In genomic region chr20:25191051-25191450, GRCh38 we compare ENCODE assay signal across 20 cellular contexts. TPM values are rescaled to one million over a fixed set of nuclear protein-coding genes. Genes with fewer than 3 reads are reported as not detected.
DNase-seq lines count a peak whose midpoint lies in the region; ATAC-seq and TF ChIP-seq lines count a peak whose summit lies in the region.
"Had no signal": no experiment of that assay in that cellular context is flagged by ENCODE, and none has a peak within 500 bp of the region (broad histone marks: within the 10 kb centered on the region; RNA-seq: fewer than 3 reads in every experiment).

No MANE protein-coding gene starts in this region.

- 25 to 53% (median 36%) methylated on average over 1 of the region's 1 CpG for WGBS in heart left ventricle, 4 donors
- no CpG with 5 or more reads among the region's 1 CpG for WGBS in mesendoderm (ENCODE audit: extremely low coverage, insufficient coverage, low lambda C conversion rate)

- H4K8ac ChIP-seq in mesendoderm (ENCODE audit: low read depth, low read length) = no peak overlapping the region

- DNase-seq in GM10248 (ENCODE audit: extremely low spot score) (peak; percentile 1), NCI-H226 (peak; percentile 53), heart left ventricle (peak in 4 of 5 donors; percentile 56 to 80 (median 71)), mesendoderm (peak; percentile 32), cerebellum (ENCODE audit: low spot score) (no peak), OCI-LY7 (ENCODE audit: low spot score) (no peak)
- DNase-seq: CD4-positive, alpha-beta T cell; COR-L47; DMS79; H7; NCI-H1417; NCI-H1694 treated with DMSO at 0.1 percent for 48 hours; NCI-H446 treated with DMSO at 0.1 percent for 48 hours; NCI-H526 treated with DMSO at 0.1 percent for 48 hours; PC-3; SIG-M5 had no signal

- H3K27me3 ChIP-seq in heart left ventricle (peaks cover 0 to 3% (median 0%) of the 10 kb centered on the region in 9 donors), mesendoderm (ENCODE audit: insufficient read depth, low read length, poor library complexity) (no peaks in the 10 kb centered on the region)

- no peak overlapping the region for H4K5ac ChIP-seq in mesendoderm (ENCODE audit: low read length)

- no peaks in the 10 kb centered on the region for H3K79me2 ChIP-seq in mesendoderm (ENCODE audit: control insufficient read depth, insufficient read depth, low read length)
- H3K79me2 ChIP-seq in OCI-LY7 (ENCODE audit: insufficient read depth, low read depth, low read length) = no peaks in the 10 kb centered on the region

- H3K4me2 ChIP-seq in mesendoderm (ENCODE audit: low read length) = no peak overlapping the region
- no peak overlapping the region for H3K4me2 ChIP-seq in OCI-LY7 (ENCODE audit: low read length)
- H3K4me2 ChIP-seq: KMS-11, SK-N-SH had no signal

- H3K79me1 ChIP-seq in mesendoderm (ENCODE audit: low read length) = no peaks in the 10 kb centered on the region

- H2BK120ac ChIP-seq in mesendoderm (ENCODE audit: low read depth, low read length) = no peak overlapping the region

- H3K56ac ChIP-seq in mesendoderm (ENCODE audit: low read length) = no peak overlapping the region

- no peak overlapping the region for H2AFZ ChIP-seq in OCI-LY7 (ENCODE audit: low read length)

- H3K27ac ChIP-seq in heart left ventricle (peak overlapping the region; percentile 30 to 94 (median 70)), mesendoderm (ENCODE audit: low read depth, low read length) (no peak overlapping the region), OCI-LY7 (ENCODE audit: low read depth, low read length, poor library complexity, severe bottlenecking) (no peak overlapping the region)
- H3K27ac ChIP-seq: KMS-11 had no signal

- no TSS peak for BruUV-seq in OCI-LY7 (replicated peaks; lab: Mats Ljungman, UMichigan)

- no peak overlapping the region for H3K18ac ChIP-seq in mesendoderm (ENCODE audit: low read length)

- H3K23ac ChIP-seq in mesendoderm (ENCODE audit: low read length) = no peak overlapping the region

- H3K9me3 ChIP-seq in heart left ventricle (peaks cover 0 to 5% (median 0%) of the 10 kb centered on the region in 12 donors), OCI-LY7 (ENCODE audit: low read length) (no peaks in the 10 kb centered on the region)
- H3K9me3 ChIP-seq: SK-N-SH had no signal

- no peak overlapping the region for H2AK5ac ChIP-seq in mesendoderm (ENCODE audit: low read length)

- no peak overlapping the region for H2BK15ac ChIP-seq in mesendoderm (replicated peaks; ENCODE audit: low read depth)

- POLR2A ChIA-PET in GM10248 (lab: Yijun Ruan, JAX) = no interaction called here
- POLR2A ChIA-PET in OCI-LY7 (lab: Charles Lee) = no interaction called here

- no peak for TF ChIP-seq POLR2A in heart left ventricle (IDR thresholded peaks at IDR 0.05)

- no peak overlapping the region for H3K9ac ChIP-seq in mesendoderm (ENCODE audit: low read length)
- H3K9ac ChIP-seq: KMS-11, SK-N-SH had no signal

- H3K36me3 ChIP-seq in heart left ventricle (no peaks in the 10 kb centered on the region), mesendoderm (ENCODE audit: control insufficient read depth, insufficient read depth, low read length) (no peaks in the 10 kb centered on the region), OCI-LY7 (ENCODE audit: insufficient read depth, low read length) (no peaks in the 10 kb centered on the region)

- intact Hi-C loops in heart left ventricle (cut with DNase I) (loop anchor here in 7 of 10 donors (2.0 to 10.0 kb wide), 4 partner anchors 56 to 204 kb away; partner anchors contain the start of genes ABHD12 (in 7 of the 7) and PYGB (in 1 of the 7)), OCI-LY7 (cut with micrococcal nuclease; ENCODE audit: unreplicated experiment) (no loop called here)

- ATAC-seq in heart left ventricle (peak; percentile 32 to 60 (median 49)), GM18498 (IDR thresholded peaks at IDR 0.05; ENCODE audit: unreplicated experiment) (no peak), esophagus mucosa (no peak)
- ATAC-seq: PC-3 had no signal

- TF ChIP-seq CTCF in GM10248 (IDR thresholded peaks at IDR 0.05; ENCODE audit: control extremely low read depth, extremely low read depth, low read depth, missing control alignments) (no peak), heart left ventricle (IDR thresholded peaks at IDR 0.05) (peak in 1 of 12 donors; percentile 24), OCI-LY7 (conservative IDR thresholded peaks at IDR 0.05; ENCODE audit: low read length) (no peak)

- H3K4ac ChIP-seq in mesendoderm (ENCODE audit: low read depth, low read length) = no peak overlapping the region

- CTCF ChIA-PET in GM10248 (lab: Yijun Ruan, JAX) (interaction anchor here (1.7 to 2.5 kb wide), 2 partner anchors 11 to 12 kb away, joined by 4 to 11 read pairs; no protein-coding TSS in a partner anchor), OCI-LY7 (lab: Charles Lee; ENCODE audit: unreplicated experiment) (no interaction called here)

- peaks cover 0 to 33% (median 10%) of the 10 kb centered on the region in 12 donors for H3K4me1 ChIP-seq in heart left ventricle
- H3K4me1 ChIP-seq in mesendoderm (ENCODE audit: control insufficient read depth, low read depth, low read length) = no peaks in the 10 kb centered on the region
- no peaks in the 10 kb centered on the region for H3K4me1 ChIP-seq in OCI-LY7 (ENCODE audit: insufficient read depth, low read length, poor library complexity, severe bottlenecking)

- no peaks in the 10 kb centered on the region for H3K9me2 ChIP-seq in OCI-LY7 (ENCODE audit: insufficient read depth, low read length)
- H3K9me2 ChIP-seq: SK-N-SH had no signal

- H4K20me1 ChIP-seq in OCI-LY7 (ENCODE audit: insufficient read depth, low read length) = no peaks in the 10 kb centered on the region

- H2BK5ac ChIP-seq in mesendoderm (ENCODE audit: low read length) = no peak overlapping the region

- H3K4me3 ChIP-seq in heart left ventricle = peak overlapping the region in 5 of 12 donors; percentile 8 to 30 (median 23)
- H3K4me3 ChIP-seq in mesendoderm (ENCODE audit: low read length) = no peak overlapping the region
- no peak overlapping the region for H3K4me3 ChIP-seq in OCI-LY7 (ENCODE audit: low read depth, low read length, poor library complexity, severe bottlenecking)

RNA-seq across cellular contexts. Expression of gene ENTPD6, which starts 4.5 kb away (rescaled TPM):
- total RNA-seq in heart left ventricle (100 to 1,000 TPM in 3 of 9 donors, 10 to 100 TPM in 6; 58.7 to 139 (median 86.7) TPM), cerebellum (38.0 TPM), esophagus mucosa (27.3 TPM), OCI-LY7 (2022) (2.3 and 4.2 TPM in 2 replicates)
- 100 to 1,000 TPM; 131 to 200 TPM for polyA plus RNA-seq in heart left ventricle
- 25.3 TPM for polyA plus RNA-seq in mesendoderm (2013, experiment 1 of 2)
- polyA plus RNA-seq in mesendoderm (2013, experiment 2 of 2) = 26.1 TPM
- not detected in 2 replicates for total RNA-seq in OCI-LY7 (2014; rRNA removed; shearing (Covaris generic))

RNA-seq across cellular contexts. Expression of gene PYGB, which starts 56.8 kb away (rescaled TPM):
- total RNA-seq in heart left ventricle (100 to 1,000 TPM; 172 to 450 (median 233) TPM), cerebellum (61.5 TPM), esophagus mucosa (63.1 TPM), OCI-LY7 (2022) (6.4 and 7.0 TPM in 2 replicates)
- polyA plus RNA-seq in heart left ventricle = 100 to 1,000 TPM; 144 to 227 TPM
- 24.7 TPM for polyA plus RNA-seq in mesendoderm (2013, experiment 1 of 2)
- 24.4 TPM for polyA plus RNA-seq in mesendoderm (2013, experiment 2 of 2)
- total RNA-seq in OCI-LY7 (2014; rRNA removed; shearing (Covaris generic)) = 4.5 and 4.9 TPM in 2 replicates

Comparison
In these comparisons a context has a peak if more than half of its experiments do, and no peak if none do; other contexts are left out.
1. DNase-seq: peak in GM10248 (single experiment), NCI-H226 (single experiment), heart left ventricle (4 of 5) and mesendoderm (single experiment); none in cerebellum (single experiment) and OCI-LY7 (single experiment).
2. ATAC-seq: peak in heart left ventricle (4 of 4); none in GM18498 (single experiment) and esophagus mucosa (single experiment).
3. H3K27ac ChIP-seq: peak in heart left ventricle (12 of 12); none in mesendoderm (single experiment) and OCI-LY7 (single experiment).